Comparison of ENCODE assay signal across 1 cellular context in the genomic region with DNA sequence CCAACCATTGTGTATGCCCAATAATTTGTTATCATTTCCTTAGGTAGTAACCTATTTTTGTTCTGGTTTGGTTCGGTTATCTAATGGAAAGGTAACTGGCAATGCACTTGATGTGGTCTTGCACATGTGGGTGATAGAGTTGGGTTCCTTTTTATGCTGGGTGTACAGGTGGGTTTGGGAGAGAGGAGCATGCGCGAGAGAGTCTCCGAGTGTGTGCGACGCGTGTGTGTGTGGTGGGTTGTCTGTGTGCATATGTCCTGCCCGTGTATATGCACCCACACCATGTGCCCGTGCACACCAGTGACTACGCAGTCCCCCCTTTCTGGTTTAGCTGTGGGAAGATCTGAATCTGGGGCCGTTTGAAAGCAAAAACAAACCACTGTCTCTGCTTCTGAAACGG.
TF ChIP-seq lines count a peak whose summit lies in the region.

No MANE protein-coding gene starts in this region.

TF ChIP-seq in A549, 52 proteins besides CTCF, POLR2A, EP300 and RAD21 (continued from another document):
- TF ChIP-seq KDM1A (IDR thresholded peaks at IDR 0.05; ENCODE audit: low read depth) (no peak), HEYL (CRISPR knock-in tag; IDR thresholded peaks at IDR 0.05) (no peak), JUN (IDR thresholded peaks at IDR 0.05) (no peak), NR3C1 (IDR thresholded peaks at IDR 0.05) (no peak), RCOR1 (IDR thresholded peaks at IDR 0.05; ENCODE audit: low read depth, low read length) (no peak), BHLHE40 (IDR thresholded peaks at IDR 0.05; ENCODE audit: low read depth, low read length) (no peak), CHD2 (IDR thresholded peaks at IDR 0.05; ENCODE audit: low read length, partially characterized antibody) (no peak), MYC (IDR thresholded peaks at IDR 0.05; ENCODE audit: borderline replicate concordance, low read length) (no peak), POLR2AphosphoS2 (conservative IDR thresholded peaks at IDR 0.05; ENCODE audit: low read length) (no peak), CHD4 (IDR thresholded peaks at IDR 0.05; ENCODE audit: borderline replicate concordance) (no peak), HOXB5 (CRISPR knock-in tag; IDR thresholded peaks at IDR 0.05) (no peak), PHF8 (IDR thresholded peaks at IDR 0.05; ENCODE audit: borderline replicate concordance, low read depth) (no peak)
- TF ChIP-seq, protein P1, sequence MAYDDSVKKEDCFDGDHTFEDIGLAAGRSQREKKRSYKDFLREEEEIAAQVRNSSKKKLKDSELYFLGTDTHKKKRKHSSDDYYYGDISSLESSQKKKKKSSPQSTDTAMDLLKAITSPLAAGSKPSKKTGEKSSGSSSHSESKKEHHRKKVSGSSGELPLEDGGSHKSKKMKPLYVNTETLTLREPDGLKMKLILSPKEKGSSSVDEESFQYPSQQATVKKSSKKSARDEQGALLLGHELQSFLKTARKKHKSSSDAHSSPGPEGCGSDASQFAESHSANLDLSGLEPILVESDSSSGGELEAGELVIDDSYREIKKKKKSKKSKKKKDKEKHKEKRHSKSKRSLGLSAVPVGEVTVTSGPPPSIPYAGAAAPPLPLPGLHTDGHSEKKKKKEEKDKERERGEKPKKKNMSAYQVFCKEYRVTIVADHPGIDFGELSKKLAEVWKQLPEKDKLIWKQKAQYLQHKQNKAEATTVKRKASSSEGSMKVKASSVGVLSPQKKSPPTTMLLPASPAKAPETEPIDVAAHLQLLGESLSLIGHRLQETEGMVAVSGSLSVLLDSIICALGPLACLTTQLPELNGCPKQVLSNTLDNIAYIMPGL (CRISPR knock-in tag; IDR thresholded peaks at IDR 0.05; ENCODE audit: borderline replicate concordance): no peak
- TF ChIP-seq, protein P2, sequence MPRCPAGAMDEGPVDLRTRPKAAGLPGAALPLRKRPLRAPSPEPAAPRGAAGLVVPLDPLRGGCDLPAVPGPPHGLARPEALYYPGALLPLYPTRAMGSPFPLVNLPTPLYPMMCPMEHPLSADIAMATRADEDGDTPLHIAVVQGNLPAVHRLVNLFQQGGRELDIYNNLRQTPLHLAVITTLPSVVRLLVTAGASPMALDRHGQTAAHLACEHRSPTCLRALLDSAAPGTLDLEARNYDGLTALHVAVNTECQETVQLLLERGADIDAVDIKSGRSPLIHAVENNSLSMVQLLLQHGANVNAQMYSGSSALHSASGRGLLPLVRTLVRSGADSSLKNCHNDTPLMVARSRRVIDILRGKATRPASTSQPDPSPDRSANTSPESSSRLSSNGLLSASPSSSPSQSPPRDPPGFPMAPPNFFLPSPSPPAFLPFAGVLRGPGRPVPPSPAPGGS (IDR thresholded peaks at IDR 0.05): no peak
- TF ChIP-seq, protein P3, sequence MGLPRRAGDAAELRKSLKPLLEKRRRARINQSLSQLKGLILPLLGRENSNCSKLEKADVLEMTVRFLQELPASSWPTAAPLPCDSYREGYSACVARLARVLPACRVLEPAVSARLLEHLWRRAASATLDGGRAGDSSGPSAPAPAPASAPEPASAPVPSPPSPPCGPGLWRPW (IDR thresholded peaks at IDR 0.05): no peak
